In the genomic region with DNA sequence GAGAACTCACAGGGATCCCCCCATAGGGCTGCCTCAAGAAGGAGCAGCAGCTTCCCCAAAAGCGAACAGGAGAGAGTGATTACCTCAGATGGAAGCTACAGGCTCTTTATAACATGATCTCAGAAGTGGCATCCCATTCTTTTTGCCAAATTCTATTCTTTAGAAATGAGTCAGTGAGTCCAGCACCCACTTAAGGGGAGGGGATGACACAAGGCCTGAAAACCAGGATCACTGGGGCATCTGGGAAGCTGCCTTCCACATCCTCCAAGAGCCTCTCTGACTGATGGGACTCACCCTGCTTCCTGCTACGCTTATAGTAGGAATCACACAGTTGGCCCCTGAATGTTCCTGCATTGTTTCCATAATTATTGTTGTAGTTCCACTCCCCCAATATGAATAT, we compare ENCODE assay signal across 20 cellular contexts.
DNase-seq lines count a peak whose midpoint lies in the region; ATAC-seq and TF ChIP-seq lines count a peak whose summit lies in the region.
"Had no signal": no experiment of that assay in that cellular context is flagged by ENCODE, and none has a peak within 500 bp of the region (broad histone marks: within the 10 kb centered on the region; RNA-seq: fewer than 3 reads in every experiment).

No MANE protein-coding gene starts in this region.

- DNase-seq in heart right ventricle (no peak), left ventricle myocardium superior (no peak), caudate nucleus (lab: John Stamatoyannopoulos, UW) (no peak), psoas muscle (no peak), NCI-H446 (lab: John Stamatoyannopoulos, UW) (no peak), HuH-7 (ENCODE audit: low spot score) (no peak)
- DNase-seq: BE2C, DMS79, H9, HFFc6, MM.1S, NCI-H1105 treated with DMSO at 0.1 percent for 48 hours, NCI-H2081, NCI-H2171, NCI-H345, NCI-H526 had no signal

- H3K4me1 ChIP-seq in heart right ventricle = peaks cover 4 to 83% (median 49%) of the 10 kb centered on the region in 9 donors
- peaks cover 26% of the 10 kb centered on the region for H3K4me1 ChIP-seq in psoas muscle
- H3K4me1 ChIP-seq: A549, BE2C had no signal

- peak overlapping the region in 8 of 10 donors; percentile 77 to 95 (median 89) for H3K27ac ChIP-seq in heart right ventricle
- H3K27ac ChIP-seq in caudate nucleus (ENCODE audit: low read depth, low read length) = peak overlapping the region; percentile 95
- H3K27ac ChIP-seq in psoas muscle = peak overlapping the region; percentile 79
- H3K27ac ChIP-seq: A549 had no signal

- no peaks in the 10 kb centered on the region for H3K27me3 ChIP-seq in heart right ventricle
- no peaks in the 10 kb centered on the region for H3K27me3 ChIP-seq in psoas muscle (ENCODE audit: insufficient read depth in 3 of 3, low read length in 2 of 3)
- H3K27me3 ChIP-seq: BE2C had no signal

- H3K4me3 ChIP-seq in heart right ventricle = no peak overlapping the region
- no peak overlapping the region for H3K4me3 ChIP-seq in psoas muscle
- H3K4me3 ChIP-seq: A549, K562 had no signal

- TF ChIP-seq CTCF in heart right ventricle (IDR thresholded peaks at IDR 0.05) (no peak), psoas muscle (IDR thresholded peaks at IDR 0.05) (no peak)

- no peaks in the 10 kb centered on the region for H3K36me3 ChIP-seq in heart right ventricle
- H3K36me3 ChIP-seq in psoas muscle (ENCODE audit: insufficient read depth in 1 of 2, low read depth in 1 of 2) = no peaks in the 10 kb centered on the region
- H3K36me3 ChIP-seq: BE2C had no signal

- H3K9me3 ChIP-seq in heart right ventricle (no peaks in the 10 kb centered on the region), psoas muscle (no peaks in the 10 kb centered on the region)
- H3K9me3 ChIP-seq: A549, BE2C had no signal

- 84 to 92% methylated on average over 2 of the region's 2 CpGs for whole genome bisulfite sequencing in heart right ventricle, 2 donors
- WGBS in psoas muscle, 3 donors = 61 to 93% (median 76%) methylated on average over 2 of the region's 2 CpGs

- intact Hi-C loops in heart right ventricle (cut with DNase I) (loop anchor here in 2 of 10 donors (5.0 to 10.0 kb wide), 2 partner anchors 74 to 152 kb away; no protein-coding TSS in a partner anchor), left ventricle myocardium superior (cut with micrococcal nuclease) (no loop called here), psoas muscle (cut with DNase I) (no loop called here)

- ATAC-seq in heart right ventricle (no peak), left ventricle myocardium superior (no peak), psoas muscle (peak; percentile 52 to 67 (median 56))
- ATAC-seq in activated CD4-positive, CD25-positive, alpha-beta regulatory T cell treated with anti-CD3 and anti-CD28 coated beads, Interleukin-2, amount 50 U/mL, for 24 hours = no peak
- ATAC-seq: A549, K562, SK-N-SH treated with all-trans-retinoic acid at 6 μM for 48 hours had no signal

Comparison
In these comparisons a context has a peak if more than half of its experiments do, and no peak if none do; other contexts are left out.
1. ATAC-seq: peak in psoas muscle (4 of 4); none in heart right ventricle (0 of 8), left ventricle myocardium superior (single experiment) and activated CD4-positive, CD25-positive, alpha-beta regulatory T cell treated with anti-CD3 and anti-CD28 coated beads, Interleukin-2, amount 50 U/mL, for 24 hours (0 of 2).
2. Peak in every context shown above with its lines, with median percentiles within 50 percentile points of each other: H3K27ac ChIP-seq.